In genomic region chr12:92078167-92079053, GRCh38 we compare ENCODE assay signal across 9 cellular contexts.
A peak's percentile ranks its signal among the peaks of the same experiment; 100 is the strongest.
DNase-seq lines count a peak whose midpoint lies in the region; ATAC-seq and TF ChIP-seq lines count a peak whose summit lies in the region.
"Had no signal": no experiment of that assay in that cellular context is flagged by ENCODE, and none has a peak within 500 bp of the region (broad histone marks: within the 10 kb centered on the region; RNA-seq: fewer than 3 reads in every experiment).

No MANE protein-coding gene starts in this region.

- H3K9me3 Mint-ChIP-seq in activated T-helper 1 cell treated with anti-CD3 and anti-CD28 coated beads, Interleukin-12 subunit alpha, Interleukin-12 subunit beta, Interleukin-2, Interleukin-4 antibody, amounts not matched to agents 30 ng/mL and 10 ng/mL and 1 ng/mL, durations not matched to agents 14 hours and 24 hours and 36 hours = peaks cover 4% of the 10 kb centered on the region

- H3K36me3 ChIP-seq in right atrium auricular region (no peaks in the 10 kb centered on the region), transverse colon (no peaks in the 10 kb centered on the region), ascending aorta (no peaks in the 10 kb centered on the region)
- H3K36me3 ChIP-seq: thoracic aorta had no signal

- no peak for DNase-seq in Right ventricle myocardium inferior (ENCODE audit: missing footprints)
- no peak for DNase-seq in right atrium auricular region (ENCODE audit: low spot score)
- DNase-seq in activated T-helper 1 cell treated with anti-CD3 and anti-CD28 coated beads, Interleukin-12 subunit alpha, Interleukin-12 subunit beta, Interleukin-2, Interleukin-4 antibody, amounts not matched to agents 30 ng/mL and 10 ng/mL and 1 ng/mL, durations not matched to agents 14 hours and 24 hours and 36 hours (ENCODE audit: low spot score) = no peak
- no peak for DNase-seq in left ventricle myocardium superior
- DNase-seq in transverse colon = peak; percentile 18
- DNase-seq in ascending aorta (ENCODE audit: low spot score in 2 of 2) = no peak
- no peak for DNase-seq in Kasumi-1 (lab: John Stamatoyannopoulos, UW)

- in situ Hi-C loops in transverse colon (cut with MboI; ENCODE audit: low pct_ligation_motif_present in 1 of 4, low pct_unique_long_range_greater_than_20kb in 1 of 4, low sequenced_read_pairs in 3 of 4) = no loop called here

- no peaks in the 10 kb centered on the region for H3K9me3 ChIP-seq in right atrium auricular region
- H3K9me3 ChIP-seq in transverse colon = no peaks in the 10 kb centered on the region
- H3K9me3 ChIP-seq in ascending aorta = no peaks in the 10 kb centered on the region
- H3K9me3 ChIP-seq: thoracic aorta had no signal

- H3K27ac ChIP-seq in right atrium auricular region (peak overlapping the region in 1 of 2 donors; percentile 79), transverse colon (peak overlapping the region; percentile 7 to 24 (median 15)), ascending aorta (no peak overlapping the region)
- H3K27ac ChIP-seq: thoracic aorta had no signal

- peaks cover 6% of the 10 kb centered on the region for H3K36me3 Mint-ChIP-seq in activated T-helper 1 cell treated with anti-CD3 and anti-CD28 coated beads, Interleukin-12 subunit alpha, Interleukin-12 subunit beta, Interleukin-2, Interleukin-4 antibody, amounts not matched to agents 30 ng/mL and 10 ng/mL and 1 ng/mL, durations not matched to agents 14 hours and 24 hours and 36 hours (ENCODE audit: low read depth)

- no peak for TF ChIP-seq POLR2A in transverse colon (IDR thresholded peaks at IDR 0.05)

- no peak for TF ChIP-seq CTCF in right atrium auricular region (IDR thresholded peaks at IDR 0.05)
- no peak for TF ChIP-seq CTCF in transverse colon (IDR thresholded peaks at IDR 0.05)
- TF ChIP-seq CTCF in ascending aorta (IDR thresholded peaks at IDR 0.05) = no peak

- H3K27ac Mint-ChIP-seq in activated T-helper 1 cell treated with anti-CD3 and anti-CD28 coated beads, Interleukin-12 subunit alpha, Interleukin-12 subunit beta, Interleukin-2, Interleukin-4 antibody, amounts not matched to agents 30 ng/mL and 10 ng/mL and 1 ng/mL, durations not matched to agents 14 hours and 24 hours and 36 hours = peak overlapping the region; percentile 45

- no peak overlapping the region for H3K4me3 Mint-ChIP-seq in activated T-helper 1 cell treated with anti-CD3 and anti-CD28 coated beads, Interleukin-12 subunit alpha, Interleukin-12 subunit beta, Interleukin-2, Interleukin-4 antibody, amounts not matched to agents 30 ng/mL and 10 ng/mL and 1 ng/mL, durations not matched to agents 14 hours and 24 hours and 36 hours

- H3K4me3 ChIP-seq in right atrium auricular region (no peak overlapping the region), transverse colon (no peak overlapping the region), ascending aorta (no peak overlapping the region)
- H3K4me3 ChIP-seq: thoracic aorta had no signal

- TF ChIP-seq EP300 in transverse colon (IDR thresholded peaks at IDR 0.05; ENCODE audit: low read depth) = no peak

- H3K27me3 ChIP-seq in right atrium auricular region (no peaks in the 10 kb centered on the region), transverse colon (no peaks in the 10 kb centered on the region), ascending aorta (no peaks in the 10 kb centered on the region)

- intact Hi-C loops in Right ventricle myocardium inferior (cut with DNase I) (loop anchor here (5.0 kb wide), 1 partner anchor 59 kb away; no protein-coding TSS in a partner anchor), left ventricle myocardium superior (cut with micrococcal nuclease) (no loop called here), transverse colon (cut with DNase I; ENCODE audit: low total_unique reads) (no loop called here), ascending aorta (cut with DNase I) (no loop called here)
- intact Hi-C loops in activated T-helper 1 cell treated with anti-CD3 and anti-CD28 coated beads, Interleukin-12 subunit alpha, Interleukin-12 subunit beta, Interleukin-2, Interleukin-4 antibody, amounts not matched to agents 30 ng/mL and 10 ng/mL and 1 ng/mL, durations not matched to agents 14 hours and 24 hours and 36 hours (cut with micrococcal nuclease) = loop anchor here (1.0 to 2.0 kb wide), 4 partner anchors 13 to 54 kb away; no protein-coding TSS in a partner anchor

- WGBS in transverse colon (ENCODE audit: low coverage in 1 of 2), 2 donors = 73 to 77% methylated on average over 4 of the region's 4 CpGs

- H3K4me1 ChIP-seq in right atrium auricular region (peaks cover 0 to 42% of the 10 kb centered on the region in 2 donors), transverse colon (peaks cover 0 to 34% (median 15%) of the 10 kb centered on the region in 4 donors), ascending aorta (peaks cover 0 to 10% of the 10 kb centered on the region in 2 donors)

- peaks cover 55% of the 10 kb centered on the region for H3K4me1 Mint-ChIP-seq in activated T-helper 1 cell treated with anti-CD3 and anti-CD28 coated beads, Interleukin-12 subunit alpha, Interleukin-12 subunit beta, Interleukin-2, Interleukin-4 antibody, amounts not matched to agents 30 ng/mL and 10 ng/mL and 1 ng/mL, durations not matched to agents 14 hours and 24 hours and 36 hours (ENCODE audit: low read depth)

- peak; percentile 69 for ATAC-seq in Right ventricle myocardium inferior
- peak; percentile 77 for ATAC-seq in left ventricle myocardium superior
- no peak for ATAC-seq in HG03442 (IDR thresholded peaks at IDR 0.05; ENCODE audit: unreplicated experiment)

- H3K27me3 Mint-ChIP-seq in activated T-helper 1 cell treated with anti-CD3 and anti-CD28 coated beads, Interleukin-12 subunit alpha, Interleukin-12 subunit beta, Interleukin-2, Interleukin-4 antibody, amounts not matched to agents 30 ng/mL and 10 ng/mL and 1 ng/mL, durations not matched to agents 14 hours and 24 hours and 36 hours (ENCODE audit: insufficient read depth) = no peaks in the 10 kb centered on the region

Comparison
In these comparisons a context has a peak if more than half of its experiments do, and no peak if none do; other contexts are left out.
1. intact Hi-C loops: an anchor here in Right ventricle myocardium inferior (5.0 kb wide) and activated T-helper 1 cell treated with anti-CD3 and anti-CD28 coated beads, Interleukin-12 subunit alpha, Interleukin-12 subunit beta, Interleukin-2, Interleukin-4 antibody, amounts not matched to agents 30 ng/mL and 10 ng/mL and 1 ng/mL, durations not matched to agents 14 hours and 24 hours and 36 hours (1.0 to 2.0 kb wide); none called in left ventricle myocardium superior, transverse colon and ascending aorta.
2. H3K27ac ChIP-seq: peak in transverse colon (4 of 4); none in ascending aorta (0 of 2).